8 cellular contexts compared by ENCODE assay signal in the genomic region with DNA sequence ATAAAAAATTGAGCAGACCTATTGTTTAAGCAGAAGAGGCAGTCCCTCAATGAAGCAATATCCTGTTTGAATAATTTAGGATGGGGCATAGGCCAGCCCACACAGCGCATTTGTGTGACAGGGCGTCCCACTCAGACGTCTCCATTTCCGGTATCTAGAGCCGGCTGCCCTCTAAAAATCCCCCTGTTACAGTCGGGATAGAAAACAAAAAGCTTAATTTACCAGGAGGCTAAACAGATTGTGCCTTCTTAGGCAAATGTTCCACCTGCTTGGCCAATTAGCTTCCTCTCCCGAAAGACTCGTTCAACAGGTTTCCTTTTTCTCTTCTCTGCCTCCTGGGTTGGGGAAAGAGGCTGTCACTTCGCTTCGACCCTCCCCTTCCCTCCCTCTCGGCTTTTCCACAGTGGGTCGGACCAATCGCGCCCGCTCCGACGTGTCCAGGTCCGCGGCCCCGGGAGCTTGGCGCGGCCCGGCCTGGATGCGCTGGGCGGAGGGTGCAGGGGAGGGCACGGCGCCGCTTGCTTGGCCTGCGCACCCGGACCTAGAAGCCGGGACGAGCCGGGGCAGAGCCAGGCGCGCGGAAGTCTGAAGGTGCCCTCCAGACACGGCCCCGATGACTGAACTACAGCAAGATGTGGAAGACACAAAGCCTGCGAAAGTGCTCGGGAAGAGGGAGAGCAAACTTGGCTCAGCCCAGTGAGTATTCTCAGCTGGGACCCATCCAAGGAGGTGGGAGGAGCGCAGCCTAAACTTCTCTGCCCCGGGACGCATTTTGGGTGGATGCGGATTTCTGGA. TPM values are rescaled to one million over a fixed set of nuclear protein-coding genes. Genes with fewer than 3 reads are reported as not detected.
A peak's percentile ranks its signal among the peaks of the same experiment; 100 is the strongest.
DNase-seq lines count a peak whose midpoint lies in the region; ATAC-seq, FAIRE-seq and TF ChIP-seq lines count a peak whose summit lies in the region.

A gene with protein sequence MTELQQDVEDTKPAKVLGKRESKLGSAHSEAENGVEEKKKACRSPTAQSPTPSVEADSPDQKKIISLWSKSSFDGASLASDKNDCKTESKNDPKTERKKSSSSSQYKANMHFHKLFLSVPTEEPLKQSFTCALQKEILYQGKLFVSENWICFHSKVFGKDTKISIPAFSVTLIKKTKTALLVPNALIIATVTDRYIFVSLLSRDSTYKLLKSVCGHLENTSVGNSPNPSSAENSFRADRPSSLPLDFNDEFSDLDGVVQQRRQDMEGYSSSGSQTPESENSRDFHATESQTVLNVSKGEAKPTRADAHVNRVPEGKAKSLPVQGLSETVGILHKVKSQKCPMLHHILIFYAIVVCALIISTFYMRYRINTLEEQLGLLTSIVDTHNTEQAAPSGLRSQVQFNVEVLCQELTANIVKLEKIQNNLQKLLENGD (plus strand): TSS at position 416 of the 795 bp plus-strand sequence. CDS start 198 bp downstream, at position 614.

- intact Hi-C loops in pancreas (cut with DNase I) (no loop called here), thyroid gland (cut with DNase I) (no loop called here)

- H3K27me3 Mint-ChIP-seq in IgD-negative memory B cell, result no peaks in the 10 kb centered on the region
- no peaks in the 10 kb centered on the region for H3K27me3 Mint-ChIP-seq in activated naive CD8-positive, alpha-beta T cell treated with anti-CD3 and anti-CD28 coated beads, Interleukin-2, amount 50 U/mL, for 24 hours

- H3K4me3 Mint-ChIP-seq in IgD-negative memory B cell, result peak within 1 kb of the TSS; percentile 86 to 97 (median 96)
- H3K4me3 Mint-ChIP-seq in activated naive CD8-positive, alpha-beta T cell treated with anti-CD3 and anti-CD28 coated beads, Interleukin-2, amount 50 U/mL, for 24 hours, result peak within 1 kb of the TSS; percentile 87

- no peaks in the 10 kb centered on the region for H3K9me3 ChIP-seq in cardiac muscle cell (ENCODE audit: low read depth)
- H3K9me3 ChIP-seq in pancreas, result no peaks in the 10 kb centered on the region
- H3K9me3 ChIP-seq in thyroid gland, result no peaks in the 10 kb centered on the region

- peaks cover 11 to 21% (median 12%) of the 10 kb centered on the region in 3 donors for H3K4me1 Mint-ChIP-seq in IgD-negative memory B cell
- H3K4me1 Mint-ChIP-seq in activated naive CD8-positive, alpha-beta T cell treated with anti-CD3 and anti-CD28 coated beads, Interleukin-2, amount 50 U/mL, for 24 hours, result peaks cover 28% of the 10 kb centered on the region

- H3K36me3 Mint-ChIP-seq in IgD-negative memory B cell, result no peaks in the 10 kb centered on the region
- peaks cover 3% of the 10 kb centered on the region for H3K36me3 Mint-ChIP-seq in activated naive CD8-positive, alpha-beta T cell treated with anti-CD3 and anti-CD28 coated beads, Interleukin-2, amount 50 U/mL, for 24 hours (ENCODE audit: low read depth)

- H3K4me3 ChIP-seq in cardiac muscle cell (peak within 1 kb of the TSS; percentile 54), pancreas (peak within 1 kb of the TSS; percentile 45 to 57 (median 50)), thyroid gland (replicated peaks in 1 of 3) (peak within 1 kb of the TSS; percentile 29 to 53 (median 35))

- peaks cover 0 to 7% (median 0%) of the 10 kb centered on the region in 3 donors for H3K9me3 Mint-ChIP-seq in IgD-negative memory B cell
- H3K9me3 Mint-ChIP-seq in activated naive CD8-positive, alpha-beta T cell treated with anti-CD3 and anti-CD28 coated beads, Interleukin-2, amount 50 U/mL, for 24 hours, result no peaks in the 10 kb centered on the region

- peak; percentile 98 to 99 for TF ChIP-seq POLR2A in thyroid gland (IDR thresholded peaks at IDR 0.05)

- H3K27me3 ChIP-seq in cardiac muscle cell, result no peaks in the 10 kb centered on the region
- no peaks in the 10 kb centered on the region for H3K27me3 ChIP-seq in pancreas
- no peaks in the 10 kb centered on the region for H3K27me3 ChIP-seq in thyroid gland

- H3K36me3 ChIP-seq in cardiac muscle cell, result no peaks in the 10 kb centered on the region
- no peaks in the 10 kb centered on the region for H3K36me3 ChIP-seq in pancreas
- no peaks in the 10 kb centered on the region for H3K36me3 ChIP-seq in thyroid gland

- H3K4me1 ChIP-seq in cardiac muscle cell (ENCODE audit: low read depth) (peaks cover 6% of the 10 kb centered on the region), pancreas (peaks cover 0 to 6% (median 0%) of the 10 kb centered on the region in 3 donors), thyroid gland (peaks cover 12 to 19% of the 10 kb centered on the region in 2 donors)

- no peak for TF ChIP-seq CTCF in cardiac muscle cell (IDR thresholded peaks at IDR 0.05; ENCODE audit: low read depth, low read length)
- no peak for TF ChIP-seq CTCF in pancreas (IDR thresholded peaks at IDR 0.05)
- no peak for TF ChIP-seq CTCF in thyroid gland (IDR thresholded peaks at IDR 0.05)

- H3K27ac ChIP-seq in cardiac muscle cell (peak within 1 kb of the TSS; percentile 58), pancreas (peak within 1 kb of the TSS; percentile 49 to 92 (median 74)), thyroid gland (peak within 1 kb of the TSS; percentile 91 to 97 (median 94))

- peak within 1 kb of the TSS in 2 of 3 donors; percentile 83 to 87 for H3K27ac Mint-ChIP-seq in IgD-negative memory B cell
- H3K27ac Mint-ChIP-seq in activated naive CD8-positive, alpha-beta T cell treated with anti-CD3 and anti-CD28 coated beads, Interleukin-2, amount 50 U/mL, for 24 hours, result peak within 1 kb of the TSS; percentile 82

- WGBS in pancreas, 2 donors, result 0 to 1% methylated on average over 44 of the region's 44 CpGs
- 0 to 1% methylated on average over 24 to 44 of the region's 44 CpGs for WGBS in thyroid gland, 2 donors

- peak; percentile 63 for FAIRE-seq in pancreas (lab: Jason Lieb, UNC)

- DNase-seq in DMS 273 treated with DMSO at 0.1 percent for 48 hours (lab: John Stamatoyannopoulos, UW) (peak; percentile 56), SKM-1 treated with dmso at 0.1 percent for 144 hours (lab: John Stamatoyannopoulos, UW; ENCODE audit: unreplicated experiment) (peak; percentile 66), cardiac muscle cell (ENCODE audit: low read depth in 1 of 2, low spot score in 1 of 2) (peak; percentile 93 to 94), pancreas (peak; percentile 82 to 90 (median 86)), thyroid gland (peak; percentile 94)
- DNase-seq in activated naive CD8-positive, alpha-beta T cell treated with anti-CD3 and anti-CD28 coated beads, Interleukin-2, amount 50 U/mL, for 24 hours, result peak; percentile 67

- ATAC-seq in GM21526 (IDR thresholded peaks at IDR 0.05; ENCODE audit: low FRiP score, unreplicated experiment), result peak; percentile 87
- peak; percentile 91 for ATAC-seq in activated naive CD8-positive, alpha-beta T cell treated with anti-CD3 and anti-CD28 coated beads, Interleukin-2, amount 50 U/mL, for 24 hours
- ATAC-seq in pancreas, result peak; percentile 98 to 99 (median 99)

RNA-seq across cellular contexts. Expression of the gene that starts here (rescaled TPM):
- polyA plus RNA-seq in IgD-negative memory B cell (3.1 TPM), cardiac muscle cell (13.3 and 26.8 TPM in 2 replicates), pancreas (10 to 100 TPM in 1 of 2 donors, 1 to 10 TPM in 1; 4.4 to 11.8 TPM)
- total RNA-seq in cardiac muscle cell (17.7 and 19.5 TPM in 2 replicates), pancreas (10 to 100 TPM in 1 of 6 donors, 1 to 10 TPM in 5; 4.5 to 10.3 (median 6.5) TPM), thyroid gland (100 to 1,000 TPM in 3 of 4 donors, 10 to 100 TPM in 1; 68.1 to 115 (median 105) TPM)

Comparison
In these comparisons a context has a peak if more than half of its experiments do, and no peak if none do; other contexts are left out.
1. Peak in every context shown above with its lines: DNase-seq, ATAC-seq, H3K4me3 ChIP-seq and H3K27ac ChIP-seq.